ENCODE assay signal across 8 cellular contexts in genomic region chr7:95246935-95247370, GRCh38.
DNase-seq lines count a peak whose midpoint lies in the region; ATAC-seq and TF ChIP-seq lines count a peak whose summit lies in the region.

No MANE protein-coding gene starts in this region.

- H3K4me3 ChIP-seq in endocrine pancreas (ENCODE audit: control insufficient read depth, insufficient read depth, low read length) (peak overlapping the region; percentile 37), lower lobe of right lung (no peak overlapping the region)

- intact Hi-C loops in lower lobe of right lung (cut with DNase I) = no loop called here

- no peaks in the 10 kb centered on the region for H3K27me3 Mint-ChIP-seq in type B pancreatic cell

- ATAC-seq in GM21360 (IDR thresholded peaks at IDR 0.05; ENCODE audit: unreplicated experiment) (peak; percentile 80), lower lobe of right lung (peak; percentile 78 to 86)

- peaks cover 27% of the 10 kb centered on the region for H3K4me1 Mint-ChIP-seq in type B pancreatic cell (ENCODE audit: unreplicated experiment)

- H3K9ac ChIP-seq in endocrine pancreas (ENCODE audit: control insufficient read depth, insufficient read depth, low read length) = no peak overlapping the region

- peaks cover 5% of the 10 kb centered on the region for H3K36me3 Mint-ChIP-seq in type B pancreatic cell

- H3K27me3 ChIP-seq in endocrine pancreas (ENCODE audit: control insufficient read depth, insufficient read depth, low read length) = no peaks in the 10 kb centered on the region
- H3K27me3 ChIP-seq in lower lobe of right lung (ENCODE audit: low read depth) = no peaks in the 10 kb centered on the region

- H3K4me1 ChIP-seq in endocrine pancreas (ENCODE audit: control insufficient read depth, insufficient read depth, low read length) = no peaks in the 10 kb centered on the region
- no peaks in the 10 kb centered on the region for H3K4me1 ChIP-seq in lower lobe of right lung

- H3K27ac Mint-ChIP-seq in type B pancreatic cell = no peak overlapping the region

- H3K9me3 ChIP-seq in endocrine pancreas (ENCODE audit: control insufficient read depth, low read length) (no peaks in the 10 kb centered on the region), lower lobe of right lung (no peaks in the 10 kb centered on the region)

- H3K4me3 Mint-ChIP-seq in type B pancreatic cell = peak overlapping the region; percentile 29

- H3K36me3 ChIP-seq in endocrine pancreas (ENCODE audit: control insufficient read depth, insufficient read depth, low read length) (no peaks in the 10 kb centered on the region), lower lobe of right lung (no peaks in the 10 kb centered on the region)

- DNase-seq in DMS153 treated with DMSO at 0.1 percent for 48 hours (lab: John Stamatoyannopoulos, UW; ENCODE audit: unreplicated experiment) (peak; percentile 86), MV-4-11 (lab: John Stamatoyannopoulos, UW) (peak; percentile 4), RPMI8226 (peak; percentile 78), lower lobe of right lung (no peak), type B pancreatic cell (ENCODE audit: extremely low spot score, unreplicated experiment) (no peak)
- DNase-seq in activated CD4-positive, CD25-positive, alpha-beta regulatory T cell (lab: John Stamatoyannopoulos, UW) = no peak

- no peaks in the 10 kb centered on the region for H3K9me3 Mint-ChIP-seq in type B pancreatic cell

- TF ChIP-seq CTCF in lower lobe of right lung (IDR thresholded peaks at IDR 0.05) (peak; percentile 64), type B pancreatic cell (conservative IDR thresholded peaks at IDR 0.05) (peak; percentile 88)

- no peak overlapping the region for H3K27ac ChIP-seq in lower lobe of right lung

Comparison
In these comparisons a context has a peak if more than half of its experiments do, and no peak if none do; other contexts are left out.
1. DNase-seq: peak in DMS153 treated with DMSO at 0.1 percent for 48 hours (single experiment), MV-4-11 (single experiment) and RPMI8226 (single experiment); none in lower lobe of right lung (single experiment), type B pancreatic cell (single experiment) and activated CD4-positive, CD25-positive, alpha-beta regulatory T cell (0 of 4).